In the genomic region with DNA sequence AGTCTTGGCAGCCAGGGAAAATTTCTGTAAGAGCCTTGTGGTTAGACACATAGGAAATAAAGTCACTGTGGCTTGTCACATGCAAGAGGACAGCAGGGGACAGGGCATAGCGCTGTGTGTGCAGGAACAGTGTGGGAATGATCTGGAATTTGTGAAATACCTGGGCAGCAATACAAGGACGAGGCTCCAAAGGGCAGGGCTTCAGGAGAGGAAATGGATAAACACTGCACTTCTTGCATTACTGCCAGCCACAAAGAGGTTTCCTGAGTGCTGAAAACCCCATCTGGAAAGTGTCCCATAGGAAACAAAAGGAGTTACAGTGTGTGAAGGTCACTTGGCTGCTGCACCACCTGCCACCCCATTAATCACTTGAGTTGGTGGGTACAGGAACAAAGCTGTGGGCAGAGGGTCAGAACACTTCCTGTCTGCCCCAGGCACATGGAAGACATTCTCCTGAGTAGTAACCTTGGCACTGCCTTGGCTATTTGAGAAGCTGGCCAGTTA, we compare ENCODE assay signal across 16 cellular contexts. TPM values are rescaled to one million over a fixed set of nuclear protein-coding genes. Genes with fewer than 3 reads are reported as not detected.
DNase-seq lines count a peak whose midpoint lies in the region; ATAC-seq lines count a peak whose summit lies in the region.
"Had no signal": no experiment of that assay in that cellular context is flagged by ENCODE, and none has a peak within 500 bp of the region (broad histone marks: within the 10 kb centered on the region; RNA-seq: fewer than 3 reads in every experiment).

No MANE protein-coding gene starts in this region.

- peaks cover 0 to 2% of the 10 kb centered on the region in 2 donors for H3K9me3 Mint-ChIP-seq in activated T-cell treated with anti-CD3 and anti-CD28 coated beads, Interleukin-2, amount 50 U/mL, for 72 hours

- peak overlapping the region; percentile 46 for H3K27ac ChIP-seq in SJCRH30
- H3K27ac ChIP-seq: gastroesophageal sphincter had no signal

- no peaks in the 10 kb centered on the region for H3K27me3 Mint-ChIP-seq in activated T-cell treated with anti-CD3 and anti-CD28 coated beads, Interleukin-2, amount 50 U/mL, for 72 hours (ENCODE audit: low read depth)
- H3K27me3 Mint-ChIP-seq: naive B cell had no signal

- peaks cover 14% of the 10 kb centered on the region for H3K4me1 ChIP-seq in SJCRH30
- H3K4me1 ChIP-seq: gastroesophageal sphincter had no signal

- H3K9me3 ChIP-seq in SJCRH30 (replicated peaks), result no peaks in the 10 kb centered on the region
- H3K9me3 ChIP-seq: gastroesophageal sphincter had no signal

- peak; percentile 8 for DNase-seq in DMS153 (lab: John Stamatoyannopoulos, UW)
- DNase-seq in DMS153 treated with DMSO at 0.1 percent for 48 hours (lab: John Stamatoyannopoulos, UW; ENCODE audit: unreplicated experiment), result no peak
- peak; percentile 82 to 91 for DNase-seq in SJCRH30
- DNase-seq in islet precursor cell, result peak; percentile 31
- peak; percentile 27 for DNase-seq in skeletal muscle cell (ENCODE audit: low read depth)
- DNase-seq in activated T-cell treated with anti-CD3 and anti-CD28 coated beads, Interleukin-2, amount 50 U/mL, for 72 hours, result no peak
- DNase-seq in mesenteric fat pad (ENCODE audit: low spot score), result no peak
- no peak for DNase-seq in hepatic stellate cell (ENCODE audit: low spot score)
- DNase-seq: 8988T; COR-L47; naive B cell; NK-92 treated with Interleukin-12 subunit alpha and Interleukin-12 subunit beta, amount 100 ng/mL, for 24 hours; retina had no signal

- peaks cover 0 to 5% of the 10 kb centered on the region in 2 donors for H3K36me3 Mint-ChIP-seq in activated T-cell treated with anti-CD3 and anti-CD28 coated beads, Interleukin-2, amount 50 U/mL, for 72 hours (ENCODE audit: insufficient read depth in 2 of 2)

- no peak for ATAC-seq in activated T-cell treated with anti-CD3 and anti-CD28 coated beads, Interleukin-2, amount 50 U/mL, for 72 hours (replicated peaks in 1 of 2)
- ATAC-seq: gastroesophageal sphincter had no signal

- H3K4me3 ChIP-seq in SJCRH30, result no peak overlapping the region
- no peak overlapping the region for H3K4me3 ChIP-seq in skeletal muscle cell (ENCODE audit: low read depth, low read length)
- H3K4me3 ChIP-seq: gastroesophageal sphincter had no signal

- H3K4me3 Mint-ChIP-seq in activated T-cell treated with anti-CD3 and anti-CD28 coated beads, Interleukin-2, amount 50 U/mL, for 72 hours, result no peak overlapping the region
- H3K4me3 Mint-ChIP-seq: naive B cell had no signal

- H3K27ac Mint-ChIP-seq in activated T-cell treated with anti-CD3 and anti-CD28 coated beads, Interleukin-2, amount 50 U/mL, for 72 hours, result no peak overlapping the region

- H3K27me3 ChIP-seq in SJCRH30, result no peaks in the 10 kb centered on the region
- H3K27me3 ChIP-seq: gastroesophageal sphincter had no signal

- no peaks in the 10 kb centered on the region for H3K4me1 Mint-ChIP-seq in activated T-cell treated with anti-CD3 and anti-CD28 coated beads, Interleukin-2, amount 50 U/mL, for 72 hours (ENCODE audit: low read depth)
- H3K4me1 Mint-ChIP-seq: naive B cell had no signal

- H3K36me3 ChIP-seq in SJCRH30, result no peaks in the 10 kb centered on the region

RNA-seq across cellular contexts. Expression of a gene that starts 12.1 kb away (rescaled TPM):
- not detected in 2 replicates for total RNA-seq in SJCRH30 (2014; rRNA removed; shearing (Covaris generic))
- not detected for total RNA-seq in activated T-cell treated with anti-CD3 and anti-CD28 coated beads, Interleukin-2, amount 50 U/mL, for 72 hours
- total RNA-seq in mesenteric fat pad, result 63.2 TPM
- total RNA-seq: bronchial epithelial cell, H1 had no signal

RNA-seq across cellular contexts. Expression of a gene that starts 20.8 kb away (rescaled TPM):
- not detected in 2 replicates for total RNA-seq in SJCRH30 (2014; rRNA removed; shearing (Covaris generic))
- total RNA-seq in activated T-cell treated with anti-CD3 and anti-CD28 coated beads, Interleukin-2, amount 50 U/mL, for 72 hours, result not detected
- 0.48 TPM for total RNA-seq in mesenteric fat pad
- total RNA-seq: bronchial epithelial cell, H1 had no signal

RNA-seq across cellular contexts. Expression of a gene that starts 33.7 kb away (rescaled TPM):
- total RNA-seq in SJCRH30 (2014; rRNA removed; shearing (Covaris generic)), result 6.0 and 8.2 TPM in 2 replicates
- 10 to 100 TPM in 1 of 2 donors, 1 to 10 TPM in 1; 9.8 to 15.0 TPM for total RNA-seq in activated T-cell treated with anti-CD3 and anti-CD28 coated beads, Interleukin-2, amount 50 U/mL, for 72 hours
- 8.4 TPM for total RNA-seq in mesenteric fat pad

RNA-seq across cellular contexts. Expression of a gene that starts 42.0 kb away (rescaled TPM):
- not detected in 2 replicates for total RNA-seq in SJCRH30 (2014; rRNA removed; shearing (Covaris generic))
- total RNA-seq in activated T-cell treated with anti-CD3 and anti-CD28 coated beads, Interleukin-2, amount 50 U/mL, for 72 hours, result under 1 TPM in 1 of 2 donors, not detected in 1; 0.07 TPM
- total RNA-seq in mesenteric fat pad, result 0.55 TPM
- total RNA-seq: bronchial epithelial cell, H1 had no signal

RNA-seq across cellular contexts. Expression of a gene that starts 51.2 kb away (rescaled TPM):
- 12.7 and 13.1 TPM in 2 replicates for total RNA-seq in SJCRH30 (2014; rRNA removed; shearing (Covaris generic))
- total RNA-seq in activated T-cell treated with anti-CD3 and anti-CD28 coated beads, Interleukin-2, amount 50 U/mL, for 72 hours, result 10 to 100 TPM; 29.3 to 34.4 TPM
- 7.7 TPM for total RNA-seq in mesenteric fat pad

Comparison
In these comparisons a context has a peak if more than half of its experiments do, and no peak if none do; other contexts are left out.
1. DNase-seq: peak in DMS153 (single experiment), SJCRH30 (2 of 2), islet precursor cell (single experiment) and skeletal muscle cell (single experiment); none in DMS153 treated with DMSO at 0.1 percent for 48 hours (single experiment), activated T-cell treated with anti-CD3 and anti-CD28 coated beads, Interleukin-2, amount 50 U/mL, for 72 hours (0 of 2), mesenteric fat pad (single experiment) and hepatic stellate cell (single experiment).
2. RNA of a gene that starts 12.1 kb away (total RNA-seq): 63.2 TPM in mesenteric fat pad (single experiment); not detected in activated T-cell treated with anti-CD3 and anti-CD28 coated beads, Interleukin-2, amount 50 U/mL, for 72 hours and not detected in SJCRH30; every median in the first group is over 10 times any median in the second.